1 cellular context compared by ENCODE assay signal in the genomic region with DNA sequence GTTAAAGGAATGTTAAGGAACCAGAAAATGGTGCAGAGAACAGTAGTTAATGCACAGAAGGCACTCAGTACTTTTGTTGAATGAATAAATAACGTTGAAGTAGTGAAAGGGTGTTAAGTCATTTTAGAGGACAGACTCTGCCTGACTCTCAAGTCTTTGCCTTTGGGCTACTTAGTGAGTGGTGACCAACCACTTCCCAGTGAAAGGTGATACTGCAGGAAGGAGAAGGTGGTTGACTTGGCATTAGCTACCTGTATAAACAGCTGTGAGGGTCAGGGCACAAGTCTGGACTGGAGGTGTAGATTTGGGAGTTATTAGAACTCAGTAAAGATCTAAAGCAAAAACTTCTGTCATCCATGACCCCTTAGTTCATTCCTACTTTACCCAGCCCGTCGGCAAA.
TF ChIP-seq lines count a peak whose summit lies in the region.

No MANE protein-coding gene starts in this region.

TF ChIP-seq in endothelial cell of umbilical vein, 7 proteins besides CTCF, POLR2A, EP300 and RAD21:
- TF ChIP-seq JUN (IDR thresholded peaks at IDR 0.05; ENCODE audit: borderline replicate concordance, insufficient read depth, insufficient read length, low read depth) = no peak
- TF ChIP-seq POLR2AphosphoS5 (IDR thresholded peaks at IDR 0.05; ENCODE audit: insufficient read depth, low read depth, low read length) = no peak
- TF ChIP-seq GATA2 (IDR thresholded peaks at IDR 0.05; ENCODE audit: insufficient read depth, insufficient read length, low read depth, low read length) = no peak
- no peak for TF ChIP-seq MYC (IDR thresholded peaks at IDR 0.05; ENCODE audit: low read depth, low read length)
- TF ChIP-seq FOS (IDR thresholded peaks at IDR 0.05; ENCODE audit: borderline replicate concordance, insufficient read depth, low read length) = no peak
- no peak for TF ChIP-seq EZH2 (IDR thresholded peaks at IDR 0.05; ENCODE audit: borderline replicate concordance, low read depth, low read length, severe bottlenecking)
- no peak for TF ChIP-seq MAX (IDR thresholded peaks at IDR 0.05; ENCODE audit: insufficient read depth, insufficient read length)
